ENCODE assay signal across 19 cellular contexts in genomic region chr1:98732985-98733781, GRCh38.
A peak's percentile ranks its signal among the peaks of the same experiment; 100 is the strongest.
DNase-seq lines count a peak whose midpoint lies in the region; ATAC-seq, FAIRE-seq and TF ChIP-seq lines count a peak whose summit lies in the region.
"Had no signal": no experiment of that assay in that cellular context is flagged by ENCODE, and none has a peak within 500 bp of the region (broad histone marks: within the 10 kb centered on the region; RNA-seq: fewer than 3 reads in every experiment).

No MANE protein-coding gene starts in this region.

- intact Hi-C loops in natural killer cell (cut with micrococcal nuclease) (no loop called here), colonic mucosa (cut with DNase I) (no loop called here)

- H3K27me3 ChIP-seq in colonic mucosa = no peaks in the 10 kb centered on the region

- ATAC-seq in natural killer cell (no peak), HG02852 (IDR thresholded peaks at IDR 0.05; ENCODE audit: unreplicated experiment) (no peak)
- ATAC-seq: activated naive CD8-positive, alpha-beta T cell treated with anti-CD3 and anti-CD28 coated beads, Interleukin-2, amount 50 U/mL, for 24 hours had no signal

- DNase-seq in AG08396 (ENCODE audit: low spot score) = peak; percentile 4
- peak; percentile 4 for DNase-seq in GM19239 (ENCODE audit: insufficient read length, low spot score)
- peak; percentile 43 for DNase-seq in LoVo (ENCODE audit: low spot score)
- DNase-seq in kidney glomerular epithelial cell (lab: John Stamatoyannopoulos, UW) = peak; percentile 34
- no peak for DNase-seq in hepatic stellate cell (ENCODE audit: low spot score)
- no peak for DNase-seq in natural killer cell
- DNase-seq in colonic mucosa = no peak
- DNase-seq: activated CD4-positive, alpha-beta T cell treated with anti-CD3 and anti-CD28 coated beads for 4 hours; activated naive CD8-positive, alpha-beta T cell treated with anti-CD3 and anti-CD28 coated beads, Interleukin-2, amount 50 U/mL, for 24 hours; activated T-cell treated with anti-CD3 and anti-CD28 coated beads, Interleukin-2, amount 50 U/mL, for 24 hours; HFFc6; NCI-H1417; NCI-H510A; occipital lobe had no signal

- H3K4me3 Mint-ChIP-seq in natural killer cell = no peak overlapping the region
- H3K4me3 Mint-ChIP-seq: activated naive CD8-positive, alpha-beta T cell treated with anti-CD3 and anti-CD28 coated beads, Interleukin-2, amount 50 U/mL, for 24 hours; activated T-cell treated with anti-CD3 and anti-CD28 coated beads, Interleukin-2, amount 50 U/mL, for 24 hours; HFFc6; T-helper 1 cell treated with Interleukin-12 subunit alpha and Interleukin-12 subunit beta and Interleukin-4 antibody, amounts not matched to agents 30 μg/mL and 1 μg/mL, for 36 hours had no signal

- no peaks in the 10 kb centered on the region for H3K9me3 ChIP-seq in colonic mucosa
- H3K9me3 ChIP-seq: thoracic aorta had no signal

- no peaks in the 10 kb centered on the region for H3K4me1 ChIP-seq in colonic mucosa

- H3K27me3 Mint-ChIP-seq in natural killer cell (ENCODE audit: low read depth in 2 of 2) = peaks cover 0 to 2% of the 10 kb centered on the region in 2 donors

- no peaks in the 10 kb centered on the region for H3K36me3 Mint-ChIP-seq in natural killer cell

- H3K27ac Mint-ChIP-seq in natural killer cell = no peak overlapping the region
- H3K27ac Mint-ChIP-seq: activated naive CD8-positive, alpha-beta T cell treated with anti-CD3 and anti-CD28 coated beads, Interleukin-2, amount 50 U/mL, for 24 hours; activated T-cell treated with anti-CD3 and anti-CD28 coated beads, Interleukin-2, amount 50 U/mL, for 24 hours; HFFc6; T-helper 1 cell treated with Interleukin-12 subunit alpha and Interleukin-12 subunit beta and Interleukin-4 antibody, amounts not matched to agents 30 μg/mL and 1 μg/mL, for 36 hours had no signal

- no peak overlapping the region for H3K27ac ChIP-seq in colonic mucosa
- H3K27ac ChIP-seq: thoracic aorta had no signal

- H3K9me3 Mint-ChIP-seq in natural killer cell = peaks cover 2 to 4% of the 10 kb centered on the region in 2 donors
- H3K9me3 Mint-ChIP-seq: activated naive CD8-positive, alpha-beta T cell treated with anti-CD3 and anti-CD28 coated beads, Interleukin-2, amount 50 U/mL, for 24 hours; HFFc6; T-helper 1 cell treated with Interleukin-12 subunit alpha and Interleukin-12 subunit beta and Interleukin-4 antibody, amounts not matched to agents 30 μg/mL and 1 μg/mL, for 36 hours had no signal

- H3K36me3 ChIP-seq in colonic mucosa = no peaks in the 10 kb centered on the region
- H3K36me3 ChIP-seq: thoracic aorta had no signal

- TF ChIP-seq CTCF in natural killer cell (IDR thresholded peaks at IDR 0.05) = no peak
- TF ChIP-seq CTCF in colonic mucosa (IDR thresholded peaks at IDR 0.05) = no peak

- peak; percentile 89 for FAIRE-seq in GM19239 (lab: Jason Lieb, UNC)
- FAIRE-seq: colon had no signal

- H3K9ac ChIP-seq in colonic mucosa (ENCODE audit: low read depth in 2 of 2, low read length in 2 of 2) = no peak overlapping the region

- no peak overlapping the region for H3K4me3 ChIP-seq in colonic mucosa
- H3K4me3 ChIP-seq: lung, thoracic aorta had no signal

- no peaks in the 10 kb centered on the region for H3K4me1 Mint-ChIP-seq in natural killer cell
- H3K4me1 Mint-ChIP-seq: activated naive CD8-positive, alpha-beta T cell treated with anti-CD3 and anti-CD28 coated beads, Interleukin-2, amount 50 U/mL, for 24 hours had no signal

Comparison
In these comparisons a context has a peak if more than half of its experiments do, and no peak if none do; other contexts are left out.
1. DNase-seq: peak in AG08396 (single experiment), GM19239 (single experiment), LoVo (single experiment) and kidney glomerular epithelial cell (single experiment); none in hepatic stellate cell (single experiment), natural killer cell (single experiment) and colonic mucosa (single experiment).